Comparison of ENCODE assay signal across 8 cellular contexts in genomic region chr2:37324786-37325624, GRCh38. TPM values are rescaled to one million over a fixed set of nuclear protein-coding genes. Genes with fewer than 3 reads are reported as not detected.
DNase-seq lines count a peak whose midpoint lies in the region; ATAC-seq and TF ChIP-seq lines count a peak whose summit lies in the region.

TSS of gene PRKD3 (minus strand) at chr2:37324833. CDS start at chr2:37316524, 8,309 bp downstream.

- DNase-seq in A172 (ENCODE audit: low spot score) (peak; percentile 46), NCI-H446 (lab: John Stamatoyannopoulos, UW) (peak; percentile 17 to 82), memory B cell (ENCODE audit: low spot score in 2 of 2) (peak in 1 of 2 donors; percentile 77)
- DNase-seq in activated CD8-positive, alpha-beta T cell treated with anti-CD3 and anti-CD28 coated beads, Interleukin-2, amount 10 ng/mL, durations not matched to agents 7 days and 5 days = peak; percentile 63
- peak; percentile 44 to 51 (median 45) for DNase-seq in effector memory CD4-positive, alpha-beta T cell
- DNase-seq in stimulated activated CD8-positive, alpha-beta memory T cell treated with anti-CD3 and anti-CD28 coated beads, Interleukin-2, amount 100 ng/mL, for 48 hours (ENCODE audit: low read depth in 2 of 2) = peak; percentile 48 to 62

- peaks cover 33% of the 10 kb centered on the region for H3K4me1 Mint-ChIP-seq in activated CD8-positive, alpha-beta T cell treated with anti-CD3 and anti-CD28 coated beads, Interleukin-2, amount 10 ng/mL, durations not matched to agents 7 days and 5 days (ENCODE audit: low read depth)
- H3K4me1 Mint-ChIP-seq in memory B cell = peaks cover 20% of the 10 kb centered on the region

- peaks cover 10% of the 10 kb centered on the region for H3K4me1 ChIP-seq in effector memory CD4-positive, alpha-beta T cell (ENCODE audit: control insufficient read depth, insufficient read depth, low read length, poor library complexity, severe bottlenecking)

- ATAC-seq in GM18505 (IDR thresholded peaks at IDR 0.05; ENCODE audit: unreplicated experiment) = peak; percentile 73
- peak; percentile 63 for ATAC-seq in HG02973 (IDR thresholded peaks at IDR 0.05; ENCODE audit: unreplicated experiment)
- peak; percentile 71 for ATAC-seq in activated CD8-positive, alpha-beta T cell treated with anti-CD3 and anti-CD28 coated beads, Interleukin-2, amount 10 ng/mL, durations not matched to agents 7 days and 5 days
- ATAC-seq in memory B cell (ENCODE audit: low read depth) = peak; percentile 50

- H3K36me3 ChIP-seq in effector memory CD4-positive, alpha-beta T cell (ENCODE audit: control insufficient read depth, insufficient read depth, low read length) = no peaks in the 10 kb centered on the region

- peak; percentile 35 for TF ChIP-seq POLR2A in GM18505 (IDR thresholded peaks at IDR 0.05; ENCODE audit: borderline replicate concordance, extremely low read depth, insufficient read depth, insufficient read length)

- CTCF ChIA-PET in activated CD8-positive, alpha-beta T cell treated with anti-CD3 and anti-CD28 coated beads, Interleukin-2, amount 10 ng/mL, durations not matched to agents 7 days and 5 days (lab: Charles Lee) = interaction anchor here (1.5 kb wide), 1 partner anchor 52 kb away, joined by 3 read pairs; no protein-coding TSS in a partner anchor

- no peaks in the 10 kb centered on the region for H3K9me3 Mint-ChIP-seq in activated CD8-positive, alpha-beta T cell treated with anti-CD3 and anti-CD28 coated beads, Interleukin-2, amount 10 ng/mL, durations not matched to agents 7 days and 5 days (ENCODE audit: insufficient read depth)
- H3K9me3 Mint-ChIP-seq in memory B cell = no peaks in the 10 kb centered on the region

- POLR2A ChIA-PET in activated CD8-positive, alpha-beta T cell treated with anti-CD3 and anti-CD28 coated beads, Interleukin-2, amount 10 ng/mL, durations not matched to agents 7 days and 5 days (lab: Charles Lee) = no interaction called here

- H3K27ac ChIP-seq in effector memory CD4-positive, alpha-beta T cell (ENCODE audit: insufficient read depth, low read length, poor library complexity, severe bottlenecking) = peak within 1 kb of the TSS; percentile 63

- peak within 1 kb of the TSS; percentile 89 for H3K4me3 ChIP-seq in effector memory CD4-positive, alpha-beta T cell (ENCODE audit: insufficient read depth, low read depth, low read length, poor library complexity, severe bottlenecking)

- no peaks in the 10 kb centered on the region for H3K27me3 ChIP-seq in effector memory CD4-positive, alpha-beta T cell (replicated peaks; ENCODE audit: control insufficient read depth, insufficient read depth, low read length, poor library complexity, severe bottlenecking)

- H3K27me3 Mint-ChIP-seq in activated CD8-positive, alpha-beta T cell treated with anti-CD3 and anti-CD28 coated beads, Interleukin-2, amount 10 ng/mL, durations not matched to agents 7 days and 5 days (ENCODE audit: low read depth) = peaks cover 22% of the 10 kb centered on the region
- H3K27me3 Mint-ChIP-seq in memory B cell = no peaks in the 10 kb centered on the region

- H3K36me3 Mint-ChIP-seq in activated CD8-positive, alpha-beta T cell treated with anti-CD3 and anti-CD28 coated beads, Interleukin-2, amount 10 ng/mL, durations not matched to agents 7 days and 5 days (ENCODE audit: low read depth) = peaks cover 6% of the 10 kb centered on the region
- H3K36me3 Mint-ChIP-seq in memory B cell = no peaks in the 10 kb centered on the region

- peak within 1 kb of the TSS; percentile 89 for H3K4me3 Mint-ChIP-seq in activated CD8-positive, alpha-beta T cell treated with anti-CD3 and anti-CD28 coated beads, Interleukin-2, amount 10 ng/mL, durations not matched to agents 7 days and 5 days
- H3K4me3 Mint-ChIP-seq in memory B cell = peak within 1 kb of the TSS; percentile 97

- peak within 1 kb of the TSS; percentile 91 for H3K27ac Mint-ChIP-seq in activated CD8-positive, alpha-beta T cell treated with anti-CD3 and anti-CD28 coated beads, Interleukin-2, amount 10 ng/mL, durations not matched to agents 7 days and 5 days
- H3K27ac Mint-ChIP-seq in memory B cell = peak within 1 kb of the TSS; percentile 94

- no peaks in the 10 kb centered on the region for H3K9me3 ChIP-seq in effector memory CD4-positive, alpha-beta T cell (ENCODE audit: control insufficient read depth, low read length)

RNA-seq across cellular contexts. Expression of gene PRKD3, which starts in this region (rescaled TPM):
- 59.8 and 63.5 TPM in 2 replicates for total RNA-seq in A172 (2014; rRNA removed; shearing (Covaris generic))
- total RNA-seq in activated CD8-positive, alpha-beta T cell treated with anti-CD3 and anti-CD28 coated beads, Interleukin-2, amount 10 ng/mL, durations not matched to agents 7 days and 5 days = 10 to 100 TPM; 18.7 to 21.5 TPM
